Comparison of ENCODE assay signal across 8 cellular contexts in genomic region chr7:56063882-56064625, GRCh38. TPM values are rescaled to one million over a fixed set of nuclear protein-coding genes. Genes with fewer than 3 reads are reported as not detected.
DNase-seq lines count a peak whose midpoint lies in the region; FAIRE-seq and TF ChIP-seq lines count a peak whose summit lies in the region.

SUMF2 (plus strand) TSS chr7:56064286; CDS start chr7:56064312, 26 bp downstream.

- H4K5ac ChIP-seq in H1 (ENCODE audit: insufficient read length, low read depth, low read length), result peak within 1 kb of the TSS; percentile 84
- no peak within 1 kb of the TSS for H4K5ac ChIP-seq in mesendoderm (ENCODE audit: low read length)

- no peaks in the 10 kb centered on the region for H3K9me3 ChIP-seq in H1 (ENCODE audit: insufficient read depth in 2 of 2, low read depth in 1 of 2, low read length in 1 of 2)

- no peak for TF ChIP-seq CTCF in GM20000 (IDR thresholded peaks at IDR 0.05; ENCODE audit: extremely low read depth, missing control alignments)
- TF ChIP-seq CTCF in H1 (IDR thresholded peaks at IDR 0.05; ENCODE audit: control extremely low read depth in 1 of 3, insufficient read depth in 1 of 3, low read depth in 1 of 3, low read length in 3 of 3), result peak in 1 of 3 experiments; percentile 12; a peak in 1 of 4 replicates

- H3K4me1 ChIP-seq in H1 (replicated peaks in 1 of 4; ENCODE audit: control insufficient read depth in 3 of 4, insufficient read depth in 4 of 4, low read length in 3 of 4) (peaks cover 0 to 6% (median 0%) of the 10 kb centered on the region in 4 experiments; a peak in 1 of 7 replicates), mesendoderm (ENCODE audit: control insufficient read depth, low read depth, low read length) (no peaks in the 10 kb centered on the region)

- no peak for TF ChIP-seq EP300 in H1 (IDR thresholded peaks at IDR 0.05; ENCODE audit: borderline replicate concordance in 1 of 2, low read depth in 2 of 2, low read length in 2 of 2)

- peak within 1 kb of the TSS; percentile 82; the same call in 1 of the 2 replicates for H4K8ac ChIP-seq in H1 (ENCODE audit: extremely low read depth, insufficient read depth, low read length)
- H4K8ac ChIP-seq in mesendoderm (ENCODE audit: low read depth, low read length), result no peak within 1 kb of the TSS

- no peak for FAIRE-seq in H1 (lab: Jason Lieb, UNC)

- H2BK20ac ChIP-seq in H1 (ENCODE audit: low read length), result no peak within 1 kb of the TSS

- H2AK5ac ChIP-seq in H1 (ENCODE audit: low read depth, low read length) (no peak within 1 kb of the TSS), mesendoderm (ENCODE audit: low read length) (no peak within 1 kb of the TSS)

- no peak within 1 kb of the TSS for H3K4ac ChIP-seq in H1 (replicated peaks; ENCODE audit: insufficient read length, low read depth, low read length)
- H3K4ac ChIP-seq in mesendoderm (ENCODE audit: low read depth, low read length), result no peak within 1 kb of the TSS

- no peak within 1 kb of the TSS for H2AFZ ChIP-seq in H1 (ENCODE audit: low read length)

- H2BK5ac ChIP-seq in H1 (ENCODE audit: low read depth, low read length) (peak within 1 kb of the TSS; percentile 75; the same call in 1 of the 2 replicates), mesendoderm (ENCODE audit: low read length) (no peak within 1 kb of the TSS)

- no peak for TF ChIP-seq RAD21 in H1 (IDR thresholded peaks at IDR 0.05 in 1 of 2, conservative IDR thresholded peaks at IDR 0.05 in 1 of 2; ENCODE audit: low read depth in 2 of 2, low read length in 2 of 2)

- H3K36me3 ChIP-seq in H1 (ENCODE audit: control insufficient read depth in 2 of 4, insufficient read depth in 4 of 4, low read length in 3 of 4), result peaks cover 13 to 56% (median 41%) of the 10 kb centered on the region in 4 experiments
- peaks cover 8% of the 10 kb centered on the region for H3K36me3 ChIP-seq in mesendoderm (ENCODE audit: control insufficient read depth, insufficient read depth, low read length)

- H3K79me1 ChIP-seq in H1 (ENCODE audit: low read depth, low read length), result no peaks in the 10 kb centered on the region
- peaks cover 1% of the 10 kb centered on the region for H3K79me1 ChIP-seq in mesendoderm (ENCODE audit: low read length)

- H3K27me3 ChIP-seq in H1 (replicated peaks in 1 of 4; ENCODE audit: control insufficient read depth in 3 of 4, extremely low read depth in 1 of 4, insufficient read depth in 3 of 4, low read length in 3 of 4) (no peaks in the 10 kb centered on the region), mesendoderm (ENCODE audit: insufficient read depth, low read length, poor library complexity) (no peaks in the 10 kb centered on the region)

- H2BK12ac ChIP-seq in H1 (ENCODE audit: low read depth, low read length), result no peak within 1 kb of the TSS

- H2BK120ac ChIP-seq in H1 (replicated peaks; ENCODE audit: low read depth, low read length) (no peak within 1 kb of the TSS), mesendoderm (ENCODE audit: low read depth, low read length) (no peak within 1 kb of the TSS)

- H3K27ac ChIP-seq in H1 (ENCODE audit: low read depth, low read length) (peak within 1 kb of the TSS; percentile 81), mesendoderm (ENCODE audit: low read depth, low read length) (peak within 1 kb of the TSS; percentile 87)

- peak within 1 kb of the TSS; percentile 83 for H3K56ac ChIP-seq in H1 (replicated peaks; ENCODE audit: insufficient read length, low read depth, low read length)
- peak within 1 kb of the TSS; percentile 86 for H3K56ac ChIP-seq in mesendoderm (ENCODE audit: low read length)

- no peak within 1 kb of the TSS for H3K14ac ChIP-seq in H1 (ENCODE audit: insufficient read length)

- peak within 1 kb of the TSS; percentile 88 for H4K91ac ChIP-seq in H1 (replicated peaks; ENCODE audit: insufficient read length, low read length)

- TF ChIP-seq POLR2A in H1 (IDR thresholded peaks at IDR 0.05; ENCODE audit: control extremely low read depth in 1 of 2, low read depth in 2 of 2, low read length in 2 of 2), result peak; percentile 85 to 90

- 2% methylated on average over 49 of the region's 49 CpGs; no CpG with 5 or more reads in 1 of the 2 experiments for WGBS in H1 (ENCODE audit: extremely low coverage in 1 of 2, insufficient coverage in 1 of 2, insufficient read length in 1 of 2, insufficient replicate concordance in 2 of 2, low coverage in 1 of 2, low lambda C conversion rate in 2 of 2, missing lambda C conversion rate in 1 of 2), 2 experiments
- no CpG with 5 or more reads among the region's 49 CpGs for WGBS in mesendoderm (ENCODE audit: extremely low coverage, insufficient coverage, low lambda C conversion rate)

- H2BK15ac ChIP-seq in H1 (ENCODE audit: low read length) (no peak within 1 kb of the TSS), mesendoderm (replicated peaks; ENCODE audit: low read depth) (no peak within 1 kb of the TSS)

- peak; percentile 82 for DNase-seq in COR-L47 (lab: John Stamatoyannopoulos, UW)
- peak; percentile 96 for DNase-seq in GM20000 (ENCODE audit: low spot score)
- peak; percentile 95 for DNase-seq in HT-29 (ENCODE audit: low spot score)
- peak; percentile 72 for DNase-seq in NOMO-1 treated with dmso at 0.1 percent for 144 hours (lab: John Stamatoyannopoulos, UW; ENCODE audit: unreplicated experiment)
- DNase-seq in activated CD8-positive, alpha-beta memory T cell treated with anti-CD3 and anti-CD28 coated beads for 48 hours (ENCODE audit: low read depth in 2 of 3, low spot score in 2 of 3), result peak; percentile 73 to 93 (median 80)
- peak; percentile 89 to 93 for DNase-seq in H1 (ENCODE audit: low read depth in 1 of 2, low spot score in 2 of 2)
- DNase-seq in mesendoderm, result peak; percentile 94
- peak; percentile 80 for DNase-seq in stimulated activated CD8-positive, alpha-beta memory T cell treated with anti-CD3 and anti-CD28 coated beads, Interleukin-15, amount 100 ng/mL, for 1 hour (ENCODE audit: low read depth)

- no peaks in the 10 kb centered on the region for H4K20me1 ChIP-seq in H1 (replicated peaks in 1 of 2; ENCODE audit: control insufficient read depth in 1 of 2, insufficient read depth in 2 of 2, low read length in 2 of 2)

- H3K23me2 ChIP-seq in H1 (ENCODE audit: low read depth, low read length), result no peaks in the 10 kb centered on the region

- H3K4me3 ChIP-seq in H1 (ENCODE audit: extremely low read depth in 1 of 4, insufficient read depth in 2 of 4, low read depth in 3 of 4, low read length in 4 of 4) (peak within 1 kb of the TSS; percentile 76 to 86 (median 84)), mesendoderm (ENCODE audit: low read length) (peak within 1 kb of the TSS; percentile 81)

- peak within 1 kb of the TSS; percentile 68 to 75 for H3K4me2 ChIP-seq in H1 (ENCODE audit: insufficient read depth in 1 of 2, low read depth in 2 of 2, low read length in 2 of 2)
- peak within 1 kb of the TSS; percentile 33 for H3K4me2 ChIP-seq in mesendoderm (ENCODE audit: low read length)

- H3K9ac ChIP-seq in H1 (replicated peaks in 1 of 4; ENCODE audit: extremely low read depth in 1 of 4, low read depth in 3 of 4, low read length in 3 of 4), result peak within 1 kb of the TSS; percentile 77 to 88 (median 84)
- peak within 1 kb of the TSS; percentile 85 for H3K9ac ChIP-seq in mesendoderm (ENCODE audit: low read length)

- POLR2A ChIA-PET in H1 (lab: Charles Lee; ENCODE audit: partially characterized antibody), result interaction anchor here (1.0 to 44.4 kb wide), 12 partner anchors 9 to 166 kb away, joined by 3 to 869 read pairs (median 4); partner anchors contain the start of genes CCT6A, PHKG1 and PSPH

- H3K23ac ChIP-seq in H1 (ENCODE audit: insufficient read length), result no peak within 1 kb of the TSS
- no peak within 1 kb of the TSS for H3K23ac ChIP-seq in mesendoderm (ENCODE audit: low read length)

- H3K79me2 ChIP-seq in H1 (ENCODE audit: control insufficient read depth in 1 of 2, insufficient read depth in 2 of 2, low read length in 2 of 2), result peaks cover 0 to 5% of the 10 kb centered on the region in 2 experiments; a peak in 2 of 4 replicates
- H3K79me2 ChIP-seq in mesendoderm (ENCODE audit: control insufficient read depth, insufficient read depth, low read length), result no peaks in the 10 kb centered on the region

- CTCF ChIA-PET in H1 (lab: Charles Lee; ENCODE audit: partially characterized antibody), result interaction anchor here (0.6 to 3.0 kb wide), 4 partner anchors 9 to 476 kb away, joined by 3 to 15 read pairs (median 3); no protein-coding TSS in a partner anchor

- H3K18ac ChIP-seq in H1 (ENCODE audit: extremely low read depth, low read length) (peak within 1 kb of the TSS; percentile 83; the same call in 1 of the 2 replicates), mesendoderm (ENCODE audit: low read length) (peak within 1 kb of the TSS; percentile 65)

TF ChIP-seq in H1, 55 proteins besides CTCF, POLR2A, EP300 and RAD21 (continues in another document):
- peak; percentile 77 for TF ChIP-seq MAX (IDR thresholded peaks at IDR 0.05)
- TF ChIP-seq TAF1 (IDR thresholded peaks at IDR 0.05; ENCODE audit: low read depth, low read length), result peak; percentile 79
- TF ChIP-seq EGR1 (IDR thresholded peaks at IDR 0.05; ENCODE audit: borderline replicate concordance, low read depth, low read length), result peak; percentile 53; the same call in 1 of the 2 replicates
- TF ChIP-seq NRF1 (IDR thresholded peaks at IDR 0.05; ENCODE audit: low read depth, low read length), result peak; percentile 99
- TF ChIP-seq E2F6 (IDR thresholded peaks at IDR 0.05), result peak; percentile 15; the same call in 1 of the 2 replicates
- peak; percentile 64; the same call in 1 of the 2 replicates for TF ChIP-seq TBP (IDR thresholded peaks at IDR 0.05; ENCODE audit: low read depth, low read length)
- peak; percentile 23 for TF ChIP-seq TAF7 (optimal IDR thresholded peaks at IDR 0.05; ENCODE audit: borderline replicate concordance, low read depth, low read length)

RNA-seq across cellular contexts. Expression of gene SUMF2, which starts in this region (rescaled TPM):
- total RNA-seq in HT-29 (2014; rRNA removed; shearing (Covaris generic)), result 142 and 147 TPM in 2 replicates
- 59.2 and 61.9 TPM in 2 replicates for total RNA-seq in H1 (2021; fragmentation: NEBNext Ultra II Directional; extraction: Animal tissue kit (Norgen Biotek cat#: 25700))
- 39.8 and 55.9 TPM in 2 replicates for polyA plus RNA-seq in H1 (2011; rRNA removed)
- polyA plus RNA-seq in H1 (2011; cell fraction: cytosol; rRNA removed), result 63.7 TPM
- 96.5 TPM for polyA plus RNA-seq in H1 (2011; cell fraction: nucleus; rRNA removed)
- 60.9 to 78.7 TPM (median 68.3 TPM) in 4 replicates for polyA plus RNA-seq in H1 (2012, experiment 1 of 2)
- 74.3 TPM for polyA plus RNA-seq in H1 (2012, experiment 2 of 2)
- polyA plus RNA-seq in H1 (2013, experiment 1 of 2), result 71.0 TPM
- 82.4 TPM for polyA plus RNA-seq in H1 (2013, experiment 2 of 2)
- 47.1 and 50.6 TPM in 2 replicates for polyA minus RNA-seq in H1 (2011; rRNA and poly(A)+ RNA removed)
- 34.5 TPM for polyA minus RNA-seq in H1 (2011; cell fraction: cytosol; rRNA and poly(A)+ RNA removed)
- 54.8 TPM for polyA minus RNA-seq in H1 (2011; cell fraction: nucleus; rRNA and poly(A)+ RNA removed)
- 27.7 TPM for polyA plus RNA-seq in mesendoderm (2013, experiment 1 of 2)
- polyA plus RNA-seq in mesendoderm (2013, experiment 2 of 2), result 27.7 TPM

Comparison
In these comparisons a context has a peak if more than half of its experiments do, and no peak if none do; other contexts are left out.
1. Peak in every context shown above with its lines: DNase-seq, H3K4me3 ChIP-seq and H3K27ac ChIP-seq.